Comparison of ENCODE assay signal across 8 cellular contexts in the genomic region with DNA sequence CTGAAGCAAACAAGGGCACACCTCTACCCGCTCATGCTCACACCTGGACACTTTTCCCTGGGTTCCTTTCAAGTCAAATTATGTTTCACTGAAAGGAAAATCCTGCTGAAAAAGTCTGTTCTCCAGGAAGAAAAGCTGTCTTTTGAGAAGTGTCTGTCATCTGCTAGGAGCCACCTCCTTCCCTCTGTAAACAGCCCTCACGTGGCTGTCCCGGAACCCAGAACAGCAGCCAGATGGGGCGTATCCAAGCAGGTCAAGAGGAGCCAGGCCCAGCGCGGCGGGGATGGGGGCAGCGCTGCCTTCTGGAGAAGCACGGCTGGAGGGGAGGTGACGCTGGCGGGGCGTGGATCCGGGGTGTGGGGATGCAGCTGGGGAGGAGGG. TPM values are rescaled to one million over a fixed set of nuclear protein-coding genes. Genes with fewer than 3 reads are reported as not detected.
DNase-seq lines count a peak whose midpoint lies in the region; ATAC-seq and TF ChIP-seq lines count a peak whose summit lies in the region.

A gene (minus strand): TSS at position 162 of the 381 bp plus-strand sequence. CDS start 205 bp downstream, outside the sequence.

- H3K4me1 ChIP-seq in breast epithelium (peaks cover 0 to 8% of the 10 kb centered on the region in 2 donors), iPS DF 6.9 (ENCODE audit: control insufficient read depth, insufficient read depth, low read length) (no peaks in the 10 kb centered on the region)

- no CpG with 5 or more reads among the region's 13 CpGs for WGBS in iPS DF 6.9 (ENCODE audit: insufficient coverage, insufficient read length)

- H3K27ac ChIP-seq in breast epithelium (peak within 1 kb of the TSS; percentile 89 to 91), iPS DF 6.9 (ENCODE audit: low read length) (no peak within 1 kb of the TSS)

- TF ChIP-seq POLR2A in breast epithelium (IDR thresholded peaks at IDR 0.05) = no peak

- peak within 1 kb of the TSS; percentile 78 for H3K4me3 ChIP-seq in GM12864 (ENCODE audit: low read depth, low read length)
- H3K4me3 ChIP-seq in breast epithelium = peak within 1 kb of the TSS; percentile 61 to 96 (median 92)
- peak within 1 kb of the TSS; percentile 45; the same call in 1 of the 2 replicates for H3K4me3 ChIP-seq in iPS DF 6.9 (ENCODE audit: low read length)

- intact Hi-C loops in breast epithelium (cut with DNase I; ENCODE audit: low total_unique reads) = no loop called here

- no peak for DNase-seq in GM12864 (ENCODE audit: low read depth)
- DNase-seq in NCI-H2029 (lab: John Stamatoyannopoulos, UW) = peak; percentile 94
- DNase-seq in T1000 (lab: John Stamatoyannopoulos, UW) = peak; percentile 43
- peak; percentile 90 to 91 for DNase-seq in breast epithelium (ENCODE audit: low spot score in 2 of 2)
- peak; percentile 33 for DNase-seq in iPS DF 6.9 (ENCODE audit: low read depth, low spot score)
- peak; percentile 73 for DNase-seq in renal cortical epithelial cell (ENCODE audit: low read depth)

- ATAC-seq in GM21723 (IDR thresholded peaks at IDR 0.05; ENCODE audit: unreplicated experiment) = no peak
- no peak for ATAC-seq in HG03469 (IDR thresholded peaks at IDR 0.05; ENCODE audit: unreplicated experiment)

- H3K9me3 ChIP-seq in breast epithelium (no peaks in the 10 kb centered on the region), iPS DF 6.9 (ENCODE audit: control insufficient read depth, insufficient read depth, low read length) (no peaks in the 10 kb centered on the region)

- TF ChIP-seq CTCF in GM12864 (IDR thresholded peaks at IDR 0.05; ENCODE audit: low read depth, low read length, missing control alignments) (no peak), breast epithelium (IDR thresholded peaks at IDR 0.05) (no peak)

- H3K36me3 ChIP-seq in breast epithelium (no peaks in the 10 kb centered on the region), iPS DF 6.9 (ENCODE audit: control insufficient read depth, insufficient read depth, low read length) (peaks cover 2% of the 10 kb centered on the region; the same call in 1 of the 2 replicates)

- H3K27me3 ChIP-seq in breast epithelium = no peaks in the 10 kb centered on the region
- no peaks in the 10 kb centered on the region for H3K27me3 ChIP-seq in iPS DF 6.9 (ENCODE audit: control insufficient read depth, insufficient read depth, low read length)

RNA-seq across cellular contexts. Expression of the gene that starts here (rescaled TPM):
- 10 to 100 TPM; 17.3 to 18.7 (median 17.7) TPM for total RNA-seq in breast epithelium
- total RNA-seq in renal cortical epithelial cell = 1.2 TPM in 1 of 2 replicates, not detected in the other
